In the genomic region with DNA sequence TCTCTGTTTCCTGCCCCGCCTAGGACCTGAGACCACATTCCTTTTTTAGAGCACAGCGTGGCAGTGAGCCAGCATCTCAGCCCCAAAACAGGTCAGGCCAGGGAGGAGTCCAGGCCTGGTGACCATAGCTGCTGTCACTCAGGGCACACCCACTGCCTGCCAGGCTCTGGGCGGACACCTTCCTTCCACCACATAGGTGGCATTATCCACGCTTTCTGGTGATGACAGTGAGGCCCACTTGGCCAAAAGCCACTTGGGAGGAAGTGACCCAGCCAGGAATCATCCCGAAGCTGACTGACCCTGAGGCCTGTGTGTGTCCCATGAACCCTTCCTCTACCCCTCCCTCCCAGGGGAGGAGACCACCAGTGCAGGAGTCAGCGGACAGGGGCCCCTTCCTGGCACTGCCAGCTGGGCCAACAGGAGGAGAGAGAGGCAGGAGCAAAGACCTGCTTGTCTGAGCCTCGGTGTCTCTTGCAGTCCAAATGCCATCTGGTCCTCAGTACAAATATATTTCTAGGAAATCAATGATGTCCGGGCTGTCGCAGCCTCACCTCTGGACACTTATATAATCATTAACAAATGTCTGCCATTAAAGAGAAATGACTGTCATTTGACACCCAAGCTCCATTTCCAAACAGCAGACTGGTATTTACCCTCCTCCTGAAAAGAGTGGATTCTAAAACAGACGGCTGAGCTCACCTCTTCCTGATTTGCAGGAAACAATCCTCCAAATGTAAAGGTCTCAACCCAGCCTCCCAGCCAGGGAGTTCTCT, we compare ENCODE assay signal across 11 cellular contexts.
DNase-seq lines count a peak whose midpoint lies in the region; TF ChIP-seq lines count a peak whose summit lies in the region.
"Had no signal": no experiment of that assay in that cellular context is flagged by ENCODE, and none has a peak within 500 bp of the region (broad histone marks: within the 10 kb centered on the region; RNA-seq: fewer than 3 reads in every experiment).

No MANE protein-coding gene starts in this region.

- peak overlapping the region; percentile 15 for H3K4me2 ChIP-seq in mammary epithelial cell (ENCODE audit: insufficient read depth, low read depth, low read length)

- WGBS in mammary epithelial cell (ENCODE audit: low coverage, missing lambda C conversion rate) = 69% methylated on average over 8 of the region's 10 CpGs

- peak overlapping the region; percentile 42 for H2AFZ ChIP-seq in mammary epithelial cell (ENCODE audit: low read depth, low read length)

- intact Hi-C loops in mammary epithelial cell (cut with micrococcal nuclease) = no loop called here
- intact Hi-C loops in ascending aorta (cut with DNase I) = no loop called here

- H3K27ac ChIP-seq in mammary epithelial cell (ENCODE audit: insufficient read depth, low read depth, low read length) = no peak overlapping the region
- no peak overlapping the region for H3K27ac ChIP-seq in ascending aorta
- H3K27ac ChIP-seq: spleen had no signal

- in situ Hi-C loops in mammary epithelial cell (cut with MboI; ENCODE audit: low sequenced_read_pairs in 2 of 2) = no loop called here

- H3K4me3 ChIP-seq in MG63 (no peak overlapping the region), mammary epithelial cell (replicated peaks in 1 of 3; ENCODE audit: insufficient read depth in 1 of 3, low read depth in 2 of 3, low read length in 3 of 3) (no peak overlapping the region), ascending aorta (no peak overlapping the region)
- H3K4me3 ChIP-seq: spleen had no signal

- no peaks in the 10 kb centered on the region for H4K20me1 ChIP-seq in mammary epithelial cell (ENCODE audit: insufficient read depth, low read length)

- CTCF ChIA-PET in mammary epithelial cell (lab: Charles Lee; ENCODE audit: low non-redundant PET) = no interaction called here

- H3K36me3 ChIP-seq in MG63 (no peaks in the 10 kb centered on the region), mammary epithelial cell (ENCODE audit: insufficient read depth, low read length) (no peaks in the 10 kb centered on the region), ascending aorta (no peaks in the 10 kb centered on the region)
- H3K36me3 ChIP-seq: spleen had no signal

- H3K79me2 ChIP-seq in mammary epithelial cell (ENCODE audit: insufficient read depth, low read length) = no peaks in the 10 kb centered on the region

- TF ChIP-seq CTCF in mammary epithelial cell (conservative IDR thresholded peaks at IDR 0.05 in 1 of 2, IDR thresholded peaks at IDR 0.05 in 1 of 2; ENCODE audit: extremely low read depth in 1 of 2, insufficient read depth in 1 of 2, low read depth in 1 of 2, low read length in 2 of 2) (no peak), ascending aorta (IDR thresholded peaks at IDR 0.05) (no peak)

- dilution Hi-C loops in mammary epithelial cell (cut with HindIII; ENCODE audit: low sequenced_read_pairs) = no loop called here

- H3K9ac ChIP-seq in mammary epithelial cell (ENCODE audit: insufficient read depth, low read length) = no peak overlapping the region

- peak; percentile 47 for DNase-seq in AG20443 (ENCODE audit: low spot score)
- peak; percentile 11 for DNase-seq in MG63
- peak; percentile 28 for DNase-seq in mammary epithelial cell
- DNase-seq in kidney tubule cell (ENCODE audit: low spot score) = peak; percentile 88
- DNase-seq in stimulated activated CD4-positive, alpha-beta T cell treated with anti-CD3 and anti-CD28 coated beads, Interleukin-4, amount 100 ng/mL, for 4 hours = no peak
- DNase-seq in ascending aorta (ENCODE audit: low spot score in 2 of 2) = no peak
- DNase-seq in activated CD4-positive, alpha-beta T cell treated with anti-CD3 and anti-CD28 coated beads for 48 hours = no peak
- DNase-seq in activated CD8-positive, alpha-beta memory T cell treated with anti-CD3 and anti-CD28 coated beads, Interleukin-2, amount 50 U/mL, for 48 hours = no peak
- DNase-seq: NCI-H187; spleen; stimulated activated naive CD8-positive, alpha-beta T cell treated with anti-CD3 and anti-CD28 coated beads, Interleukin-15, amount 100 ng/mL, for 72 hours had no signal

- H3K9me3 ChIP-seq in MG63 (no peaks in the 10 kb centered on the region), mammary epithelial cell (replicated peaks; ENCODE audit: insufficient read depth, low read length) (no peaks in the 10 kb centered on the region), ascending aorta (no peaks in the 10 kb centered on the region)
- H3K9me3 ChIP-seq: spleen had no signal

- H3K4me1 ChIP-seq in mammary epithelial cell (ENCODE audit: insufficient read depth, low read length) (peaks cover 13% of the 10 kb centered on the region), ascending aorta (no peaks in the 10 kb centered on the region)

- no TSS peak for BruUV-seq in mammary epithelial cell (replicated peaks; lab: Mats Ljungman, UMichigan)

- H3K27me3 ChIP-seq in MG63 (no peaks in the 10 kb centered on the region), mammary epithelial cell (ENCODE audit: insufficient read depth, low read length) (no peaks in the 10 kb centered on the region), ascending aorta (no peaks in the 10 kb centered on the region)

Comparison
In these comparisons a context has a peak if more than half of its experiments do, and no peak if none do; other contexts are left out.
1. DNase-seq: peak in AG20443 (single experiment), MG63 (single experiment), mammary epithelial cell (single experiment) and kidney tubule cell (single experiment); none in stimulated activated CD4-positive, alpha-beta T cell treated with anti-CD3 and anti-CD28 coated beads, Interleukin-4, amount 100 ng/mL, for 4 hours (0 of 2), ascending aorta (0 of 2), activated CD4-positive, alpha-beta T cell treated with anti-CD3 and anti-CD28 coated beads for 48 hours (single experiment) and activated CD8-positive, alpha-beta memory T cell treated with anti-CD3 and anti-CD28 coated beads, Interleukin-2, amount 50 U/mL, for 48 hours (single experiment).